Comparison of ENCODE assay signal across 8 cellular contexts in genomic region chr12:19893514-19893913, GRCh38.
DNase-seq lines count a peak whose midpoint lies in the region; ATAC-seq and TF ChIP-seq lines count a peak whose summit lies in the region.
"Had no signal": no experiment of that assay in that cellular context is flagged by ENCODE, and none has a peak within 500 bp of the region (broad histone marks: within the 10 kb centered on the region; RNA-seq: fewer than 3 reads in every experiment).

No MANE protein-coding gene starts in this region.

- no peaks in the 10 kb centered on the region for H3K4me1 Mint-ChIP-seq in activated T-helper 1 cell treated with anti-CD3 and anti-CD28 coated beads, Interleukin-12 subunit alpha, Interleukin-12 subunit beta, Interleukin-2, Interleukin-4 antibody, amounts not matched to agents 30 ng/mL and 10 ng/mL and 1 ng/mL, durations not matched to agents 14 hours and 24 hours and 36 hours (ENCODE audit: low read depth)

- TF ChIP-seq CTCF in GM06990 (IDR thresholded peaks at IDR 0.05; ENCODE audit: insufficient read depth, low read length, poor library complexity, severe bottlenecking) (peak; percentile 11), coronary artery (IDR thresholded peaks at IDR 0.05) (no peak), osteoblast (IDR thresholded peaks at IDR 0.05; ENCODE audit: extremely low read depth, low read depth, low read length) (peak; percentile 26)

- no peak overlapping the region for H3K4me3 Mint-ChIP-seq in activated T-helper 1 cell treated with anti-CD3 and anti-CD28 coated beads, Interleukin-12 subunit alpha, Interleukin-12 subunit beta, Interleukin-2, Interleukin-4 antibody, amounts not matched to agents 30 ng/mL and 10 ng/mL and 1 ng/mL, durations not matched to agents 14 hours and 24 hours and 36 hours

- ATAC-seq in HG03097 (IDR thresholded peaks at IDR 0.05; ENCODE audit: low FRiP score, unreplicated experiment) = no peak
- ATAC-seq: gastrocnemius medialis had no signal

- DNase-seq in GM06990 (ENCODE audit: extremely low read depth, insufficient read length) (no peak), M059J (ENCODE audit: low read depth) (peak; percentile 70), coronary artery (ENCODE audit: low spot score) (no peak), osteoblast (ENCODE audit: insufficient read length, low spot score, missing footprints) (no peak), NCI-H1436 treated with DMSO at 0.1 percent for 48 hours (lab: John Stamatoyannopoulos, UW) (no peak)
- no peak for DNase-seq in activated T-helper 1 cell treated with anti-CD3 and anti-CD28 coated beads, Interleukin-12 subunit alpha, Interleukin-12 subunit beta, Interleukin-2, Interleukin-4 antibody, amounts not matched to agents 30 ng/mL and 10 ng/mL and 1 ng/mL, durations not matched to agents 14 hours and 24 hours and 36 hours (ENCODE audit: low spot score)
- DNase-seq: gastrocnemius medialis had no signal

- no peaks in the 10 kb centered on the region for H3K79me2 ChIP-seq in osteoblast (ENCODE audit: insufficient read depth, low read length)

- intact Hi-C loops in activated T-helper 1 cell treated with anti-CD3 and anti-CD28 coated beads, Interleukin-12 subunit alpha, Interleukin-12 subunit beta, Interleukin-2, Interleukin-4 antibody, amounts not matched to agents 30 ng/mL and 10 ng/mL and 1 ng/mL, durations not matched to agents 14 hours and 24 hours and 36 hours (cut with micrococcal nuclease) = loop anchor here (5.0 to 10.0 kb wide), 2 partner anchors 136 to 459 kb away; partner anchors contain the start of gene AEBP2

- no peaks in the 10 kb centered on the region for H4K20me1 ChIP-seq in osteoblast (ENCODE audit: insufficient read depth, low read length)

- H3K36me3 Mint-ChIP-seq in activated T-helper 1 cell treated with anti-CD3 and anti-CD28 coated beads, Interleukin-12 subunit alpha, Interleukin-12 subunit beta, Interleukin-2, Interleukin-4 antibody, amounts not matched to agents 30 ng/mL and 10 ng/mL and 1 ng/mL, durations not matched to agents 14 hours and 24 hours and 36 hours (ENCODE audit: low read depth) = no peaks in the 10 kb centered on the region

- no peaks in the 10 kb centered on the region for H3K9me3 Mint-ChIP-seq in activated T-helper 1 cell treated with anti-CD3 and anti-CD28 coated beads, Interleukin-12 subunit alpha, Interleukin-12 subunit beta, Interleukin-2, Interleukin-4 antibody, amounts not matched to agents 30 ng/mL and 10 ng/mL and 1 ng/mL, durations not matched to agents 14 hours and 24 hours and 36 hours

- H3K36me3 ChIP-seq in GM06990 (ENCODE audit: control insufficient read depth, insufficient read depth, low read length) (no peaks in the 10 kb centered on the region), osteoblast (ENCODE audit: insufficient read depth, low read length) (no peaks in the 10 kb centered on the region)
- H3K36me3 ChIP-seq: gastrocnemius medialis had no signal

- H3K27me3 ChIP-seq in GM06990 (replicated peaks; ENCODE audit: control insufficient read depth, insufficient read depth, low read length) (no peaks in the 10 kb centered on the region), osteoblast (ENCODE audit: insufficient read depth, low read length) (no peaks in the 10 kb centered on the region)
- H3K27me3 ChIP-seq: gastrocnemius medialis had no signal

- H3K27ac ChIP-seq in coronary artery (peak overlapping the region; percentile 5 to 74), osteoblast (ENCODE audit: low read depth, low read length) (no peak overlapping the region)
- H3K27ac ChIP-seq: gastrocnemius medialis had no signal

- H3K4me2 ChIP-seq in osteoblast (ENCODE audit: insufficient read depth, low read length) = no peak overlapping the region

- H2AFZ ChIP-seq in osteoblast (ENCODE audit: low read length) = no peak overlapping the region

- H3K9me3 ChIP-seq in osteoblast (ENCODE audit: low read depth, low read length) = no peaks in the 10 kb centered on the region
- H3K9me3 ChIP-seq: gastrocnemius medialis had no signal

- no peak overlapping the region for H3K27ac Mint-ChIP-seq in activated T-helper 1 cell treated with anti-CD3 and anti-CD28 coated beads, Interleukin-12 subunit alpha, Interleukin-12 subunit beta, Interleukin-2, Interleukin-4 antibody, amounts not matched to agents 30 ng/mL and 10 ng/mL and 1 ng/mL, durations not matched to agents 14 hours and 24 hours and 36 hours

- no peaks in the 10 kb centered on the region for H3K27me3 Mint-ChIP-seq in activated T-helper 1 cell treated with anti-CD3 and anti-CD28 coated beads, Interleukin-12 subunit alpha, Interleukin-12 subunit beta, Interleukin-2, Interleukin-4 antibody, amounts not matched to agents 30 ng/mL and 10 ng/mL and 1 ng/mL, durations not matched to agents 14 hours and 24 hours and 36 hours (ENCODE audit: insufficient read depth)

- peaks cover 13% of the 10 kb centered on the region for H3K4me1 ChIP-seq in osteoblast (ENCODE audit: insufficient read depth, low read length)

- H3K4me3 ChIP-seq in GM06990 (replicated peaks; ENCODE audit: low read depth, low read length) = no peak overlapping the region
- H3K4me3 ChIP-seq in coronary artery = no peak overlapping the region
- H3K4me3 ChIP-seq in osteoblast (ENCODE audit: insufficient read depth, low read length) = no peak overlapping the region
- H3K4me3 ChIP-seq: gastrocnemius medialis had no signal
